Comparison of ENCODE assay signal across 1 cellular context in the genomic region with DNA sequence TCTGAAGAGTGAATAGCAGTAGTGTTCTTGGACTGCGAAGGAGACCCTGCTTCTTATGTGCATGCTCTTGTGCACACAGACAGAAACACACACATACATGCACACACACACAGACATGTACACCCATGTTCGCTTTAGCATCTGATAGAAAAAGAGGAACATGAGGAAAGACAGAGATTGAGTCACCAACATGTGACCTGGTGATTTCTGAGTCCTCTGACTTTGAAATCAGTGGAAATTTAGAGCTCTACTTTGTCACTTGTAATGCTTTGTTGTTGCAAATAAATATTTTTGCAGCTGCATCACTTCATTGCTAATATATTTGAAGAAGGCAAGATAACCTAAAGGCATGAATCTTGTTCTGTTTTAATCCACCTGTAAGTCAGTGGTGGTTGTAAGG.
TF ChIP-seq lines count a peak whose summit lies in the region.

No MANE protein-coding gene starts in this region.

TF ChIP-seq in GM12878, 131 proteins besides CTCF, POLR2A, EP300 and RAD21 (continued from another document):
- TF ChIP-seq ZNF274 (IDR thresholded peaks at IDR 0.05; ENCODE audit: insufficient read depth, insufficient read length) = no peak
- no peak for TF ChIP-seq YBX1 (IDR thresholded peaks at IDR 0.05)
- TF ChIP-seq, protein P1, sequence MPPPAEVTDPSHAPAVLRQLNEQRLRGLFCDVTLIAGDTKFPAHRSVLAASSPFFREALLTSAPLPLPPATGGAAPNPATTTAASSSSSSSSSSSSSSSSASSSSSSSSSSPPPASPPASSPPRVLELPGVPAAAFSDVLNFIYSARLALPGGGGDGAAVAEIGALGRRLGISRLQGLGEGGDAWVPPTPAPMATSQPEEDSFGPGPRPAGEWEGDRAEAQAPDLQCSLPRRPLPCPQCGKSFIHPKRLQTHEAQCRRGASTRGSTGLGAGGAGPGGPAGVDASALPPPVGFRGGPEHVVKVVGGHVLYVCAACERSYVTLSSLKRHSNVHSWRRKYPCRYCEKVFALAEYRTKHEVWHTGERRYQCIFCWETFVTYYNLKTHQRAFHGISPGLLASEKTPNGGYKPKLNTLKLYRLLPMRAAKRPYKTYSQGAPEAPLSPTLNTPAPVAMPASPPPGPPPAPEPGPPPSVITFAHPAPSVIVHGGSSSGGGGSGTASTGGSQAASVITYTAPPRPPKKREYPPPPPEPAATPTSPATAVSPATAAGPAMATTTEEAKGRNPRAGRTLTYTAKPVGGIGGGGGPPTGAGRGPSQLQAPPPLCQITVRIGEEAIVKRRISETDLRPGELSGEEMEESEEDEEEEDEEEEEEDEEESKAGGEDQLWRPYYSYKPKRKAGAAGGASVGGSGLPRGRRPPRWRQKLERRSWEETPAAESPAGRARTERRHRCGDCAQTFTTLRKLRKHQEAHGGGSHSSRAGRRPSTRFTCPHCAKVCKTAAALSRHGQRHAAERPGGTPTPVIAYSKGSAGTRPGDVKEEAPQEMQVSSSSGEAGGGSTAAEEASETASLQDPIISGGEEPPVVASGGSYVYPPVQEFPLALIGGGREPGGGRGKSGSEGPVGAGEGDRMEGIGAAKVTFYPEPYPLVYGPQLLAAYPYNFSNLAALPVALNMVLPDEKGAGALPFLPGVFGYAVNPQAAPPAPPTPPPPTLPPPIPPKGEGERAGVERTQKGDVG (CRISPR knock-in tag; IDR thresholded peaks at IDR 0.05) = no peak
- no peak for TF ChIP-seq ZBED1 (IDR thresholded peaks at IDR 0.05; ENCODE audit: borderline replicate concordance)
- TF ChIP-seq, protein P2, sequence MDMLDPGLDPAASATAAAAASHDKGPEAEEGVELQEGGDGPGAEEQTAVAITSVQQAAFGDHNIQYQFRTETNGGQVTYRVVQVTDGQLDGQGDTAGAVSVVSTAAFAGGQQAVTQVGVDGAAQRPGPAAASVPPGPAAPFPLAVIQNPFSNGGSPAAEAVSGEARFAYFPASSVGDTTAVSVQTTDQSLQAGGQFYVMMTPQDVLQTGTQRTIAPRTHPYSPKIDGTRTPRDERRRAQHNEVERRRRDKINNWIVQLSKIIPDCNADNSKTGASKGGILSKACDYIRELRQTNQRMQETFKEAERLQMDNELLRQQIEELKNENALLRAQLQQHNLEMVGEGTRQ (IDR thresholded peaks at IDR 0.05; ENCODE audit: borderline replicate concordance, low read depth, low read length) = peak; percentile 52; the same call in 1 of the 2 replicates
- 0 out of 2 replicates have a peak, but pooled peaks have one; percentile 6 for TF ChIP-seq JUNB (IDR thresholded peaks at IDR 0.05)
- TF ChIP-seq, protein P3, sequence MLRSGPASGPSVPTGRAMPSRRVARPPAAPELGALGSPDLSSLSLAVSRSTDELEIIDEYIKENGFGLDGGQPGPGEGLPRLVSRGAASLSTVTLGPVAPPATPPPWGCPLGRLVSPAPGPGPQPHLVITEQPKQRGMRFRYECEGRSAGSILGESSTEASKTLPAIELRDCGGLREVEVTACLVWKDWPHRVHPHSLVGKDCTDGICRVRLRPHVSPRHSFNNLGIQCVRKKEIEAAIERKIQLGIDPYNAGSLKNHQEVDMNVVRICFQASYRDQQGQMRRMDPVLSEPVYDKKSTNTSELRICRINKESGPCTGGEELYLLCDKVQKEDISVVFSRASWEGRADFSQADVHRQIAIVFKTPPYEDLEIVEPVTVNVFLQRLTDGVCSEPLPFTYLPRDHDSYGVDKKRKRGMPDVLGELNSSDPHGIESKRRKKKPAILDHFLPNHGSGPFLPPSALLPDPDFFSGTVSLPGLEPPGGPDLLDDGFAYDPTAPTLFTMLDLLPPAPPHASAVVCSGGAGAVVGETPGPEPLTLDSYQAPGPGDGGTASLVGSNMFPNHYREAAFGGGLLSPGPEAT (IDR thresholded peaks at IDR 0.05; ENCODE audit: low read depth) = 0 out of 2 replicates have a peak, but pooled peaks have one; percentile 15
- no peak for TF ChIP-seq SMARCA5 (IDR thresholded peaks at IDR 0.05)
- peak; percentile 39; a peak in 3 of 4 replicates for TF ChIP-seq IKZF2 (IDR thresholded peaks at IDR 0.05)
- peak; percentile 70 for TF ChIP-seq RAD51 (IDR thresholded peaks at IDR 0.05)
- TF ChIP-seq MEF2B (IDR thresholded peaks at IDR 0.05; ENCODE audit: partially characterized antibody, poor library complexity, severe bottlenecking) = no peak
- peak; percentile 44; the same call in 1 of the 2 replicates for TF ChIP-seq SPI1 (IDR thresholded peaks at IDR 0.05; ENCODE audit: borderline replicate concordance, insufficient read depth, low read depth, low read length)
